In the genomic region with DNA sequence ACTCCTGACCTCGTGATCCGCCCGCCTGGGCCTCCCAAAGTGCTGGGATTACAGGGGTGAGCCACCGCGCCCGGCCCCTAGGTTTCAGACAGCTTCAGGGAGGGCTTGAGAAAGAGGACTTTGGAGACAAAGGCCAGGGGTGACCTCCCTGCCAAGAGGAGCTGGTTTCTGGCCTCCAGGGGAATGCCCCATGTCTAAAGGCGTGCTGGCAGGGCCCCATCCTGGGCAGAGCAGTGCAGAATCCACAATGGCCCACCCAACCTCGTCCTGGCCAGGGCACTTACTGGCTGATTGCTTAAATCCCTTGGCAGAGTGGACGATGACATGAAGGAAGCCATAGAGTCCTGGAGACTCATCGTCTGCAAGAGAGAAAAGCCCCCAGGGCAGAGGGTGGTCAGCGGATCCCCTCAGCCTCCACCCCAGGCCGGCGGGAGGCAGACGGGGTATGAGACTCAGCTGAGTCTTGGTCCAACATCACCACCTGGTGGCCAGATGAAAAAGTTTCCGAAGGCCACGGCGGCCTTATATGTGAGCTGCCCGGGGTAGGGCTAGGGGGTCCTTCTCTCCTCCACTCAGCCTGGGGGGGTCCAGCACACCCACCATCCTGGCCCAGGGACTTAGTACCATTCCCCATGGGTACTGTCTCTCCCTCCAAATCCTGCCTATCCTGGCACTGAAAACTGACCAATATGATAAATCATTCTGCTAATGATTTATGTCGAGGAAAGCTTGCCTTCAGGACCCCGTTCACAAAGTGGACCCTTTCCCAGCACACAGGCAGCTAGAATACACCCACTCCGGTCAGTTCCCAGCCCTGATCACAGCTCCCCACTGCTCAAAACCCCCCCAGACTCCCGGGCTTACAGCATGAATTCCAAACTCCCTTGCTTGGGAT, we compare ENCODE assay signal across 7 cellular contexts. TPM values are rescaled to one million over a fixed set of nuclear protein-coding genes. Genes with fewer than 3 reads are reported as not detected.
DNase-seq lines count a peak whose midpoint lies in the region; ATAC-seq, FAIRE-seq and TF ChIP-seq lines count a peak whose summit lies in the region.

No MANE protein-coding gene starts in this region.

- DNase-seq in GM12891 (ENCODE audit: insufficient read length, low spot score) (peak; percentile 83), NCI-H69 (lab: John Stamatoyannopoulos, UW) (peak; percentile 41), foreskin fibroblast (peak; percentile 46 to 82), osteocyte (ENCODE audit: extremely low spot score, unreplicated experiment) (no peak)
- peak; percentile 15 for DNase-seq in activated T-helper 1 cell treated with anti-CD3 and anti-CD28 coated beads, Interleukin-12 subunit alpha, Interleukin-12 subunit beta, Interleukin-2, Interleukin-4 antibody, amounts not matched to agents 30 ng/mL and 10 ng/mL and 1 ng/mL, durations not matched to agents 14 hours and 24 hours and 36 hours (ENCODE audit: low spot score)

- no peak for TF ChIP-seq POLR2A in GM12891 (IDR thresholded peaks at IDR 0.05; ENCODE audit: low read depth, low read length)

- ATAC-seq in GM21786 (IDR thresholded peaks at IDR 0.05; ENCODE audit: unreplicated experiment): no peak
- no peak for ATAC-seq in GM18498 (IDR thresholded peaks at IDR 0.05; ENCODE audit: unreplicated experiment)

- FAIRE-seq in GM12891 (lab: Jason Lieb, UNC): peak; percentile 83

- H3K9me3 Mint-ChIP-seq in activated T-helper 1 cell treated with anti-CD3 and anti-CD28 coated beads, Interleukin-12 subunit alpha, Interleukin-12 subunit beta, Interleukin-2, Interleukin-4 antibody, amounts not matched to agents 30 ng/mL and 10 ng/mL and 1 ng/mL, durations not matched to agents 14 hours and 24 hours and 36 hours: no peaks in the 10 kb centered on the region
- no peaks in the 10 kb centered on the region for H3K9me3 Mint-ChIP-seq in osteocyte (ENCODE audit: unreplicated experiment)

- H3K4me3 ChIP-seq in foreskin fibroblast (ENCODE audit: low read depth in 1 of 2, low read length in 2 of 2): no peak overlapping the region

- TF ChIP-seq CTCF in foreskin fibroblast (IDR thresholded peaks at IDR 0.05; ENCODE audit: low read depth, low read length) (peak; percentile 61), osteocyte (IDR thresholded peaks at IDR 0.05) (peak; percentile 81)

- peaks cover 24% of the 10 kb centered on the region for H3K36me3 Mint-ChIP-seq in activated T-helper 1 cell treated with anti-CD3 and anti-CD28 coated beads, Interleukin-12 subunit alpha, Interleukin-12 subunit beta, Interleukin-2, Interleukin-4 antibody, amounts not matched to agents 30 ng/mL and 10 ng/mL and 1 ng/mL, durations not matched to agents 14 hours and 24 hours and 36 hours (ENCODE audit: low read depth)
- peaks cover 30% of the 10 kb centered on the region for H3K36me3 Mint-ChIP-seq in osteocyte (ENCODE audit: unreplicated experiment)

- intact Hi-C loops in activated T-helper 1 cell treated with anti-CD3 and anti-CD28 coated beads, Interleukin-12 subunit alpha, Interleukin-12 subunit beta, Interleukin-2, Interleukin-4 antibody, amounts not matched to agents 30 ng/mL and 10 ng/mL and 1 ng/mL, durations not matched to agents 14 hours and 24 hours and 36 hours (cut with micrococcal nuclease): no loop called here

- H3K27ac Mint-ChIP-seq in activated T-helper 1 cell treated with anti-CD3 and anti-CD28 coated beads, Interleukin-12 subunit alpha, Interleukin-12 subunit beta, Interleukin-2, Interleukin-4 antibody, amounts not matched to agents 30 ng/mL and 10 ng/mL and 1 ng/mL, durations not matched to agents 14 hours and 24 hours and 36 hours: no peak overlapping the region
- peak overlapping the region; percentile 45 for H3K27ac Mint-ChIP-seq in osteocyte (ENCODE audit: unreplicated experiment)

- H3K4me1 Mint-ChIP-seq in activated T-helper 1 cell treated with anti-CD3 and anti-CD28 coated beads, Interleukin-12 subunit alpha, Interleukin-12 subunit beta, Interleukin-2, Interleukin-4 antibody, amounts not matched to agents 30 ng/mL and 10 ng/mL and 1 ng/mL, durations not matched to agents 14 hours and 24 hours and 36 hours (ENCODE audit: low read depth): no peaks in the 10 kb centered on the region
- H3K4me1 Mint-ChIP-seq in osteocyte (ENCODE audit: unreplicated experiment): peaks cover 5% of the 10 kb centered on the region

- H3K27me3 Mint-ChIP-seq in activated T-helper 1 cell treated with anti-CD3 and anti-CD28 coated beads, Interleukin-12 subunit alpha, Interleukin-12 subunit beta, Interleukin-2, Interleukin-4 antibody, amounts not matched to agents 30 ng/mL and 10 ng/mL and 1 ng/mL, durations not matched to agents 14 hours and 24 hours and 36 hours (ENCODE audit: insufficient read depth): no peaks in the 10 kb centered on the region
- no peaks in the 10 kb centered on the region for H3K27me3 Mint-ChIP-seq in osteocyte (ENCODE audit: unreplicated experiment)

- no peak overlapping the region for H3K4me3 Mint-ChIP-seq in activated T-helper 1 cell treated with anti-CD3 and anti-CD28 coated beads, Interleukin-12 subunit alpha, Interleukin-12 subunit beta, Interleukin-2, Interleukin-4 antibody, amounts not matched to agents 30 ng/mL and 10 ng/mL and 1 ng/mL, durations not matched to agents 14 hours and 24 hours and 36 hours
- no peak overlapping the region for H3K4me3 Mint-ChIP-seq in osteocyte (ENCODE audit: unreplicated experiment)

TF ChIP-seq in GM12891, 5 proteins besides CTCF, POLR2A, EP300 and RAD21:
- TF ChIP-seq POU2F2 (IDR thresholded peaks at IDR 0.05; ENCODE audit: low read depth, low read length) (no peak), PAX5 (IDR thresholded peaks at IDR 0.05; ENCODE audit: insufficient read depth, low read length, severe bottlenecking) (no peak), POLR2AphosphoS5 (IDR thresholded peaks at IDR 0.05; ENCODE audit: low read depth, low read length) (no peak), SPI1 (IDR thresholded peaks at IDR 0.05; ENCODE audit: low read depth, low read length) (no peak), TAF1 (IDR thresholded peaks at IDR 0.05; ENCODE audit: low read depth, low read length) (no peak)

RNA-seq across cellular contexts. Expression of a gene that starts 59.1 kb away (rescaled TPM):
- 7.0 TPM for polyA plus RNA-seq in GM12891 (2012; ENCODE audit: low read depth, missing spikeins)
- total RNA-seq in activated T-helper 1 cell treated with anti-CD3 and anti-CD28 coated beads, Interleukin-12 subunit alpha, Interleukin-12 subunit beta, Interleukin-2, Interleukin-4 antibody, amounts not matched to agents 30 ng/mL and 10 ng/mL and 1 ng/mL, durations not matched to agents 14 hours and 24 hours and 36 hours: 14.6 and 17.3 TPM in 2 replicates
- total RNA-seq in osteocyte: 12.6 and 12.8 TPM in 2 replicates
